ENCODE assay signal across 8 cellular contexts in genomic region chr15:76340802-76341365, GRCh38. TPM values are rescaled to one million over a fixed set of nuclear protein-coding genes. Genes with fewer than 3 reads are reported as not detected.
A peak's percentile ranks its signal among the peaks of the same experiment; 100 is the strongest.
DNase-seq lines count a peak whose midpoint lies in the region; ATAC-seq, FAIRE-seq and TF ChIP-seq lines count a peak whose summit lies in the region.
"Had no signal": no experiment of that assay in that cellular context is flagged by ENCODE, and none has a peak within 500 bp of the region (broad histone marks: within the 10 kb centered on the region; RNA-seq: fewer than 3 reads in every experiment).

No MANE protein-coding gene starts in this region.

- H2AFZ ChIP-seq in endothelial cell of umbilical vein (ENCODE audit: low read depth, low read length) = no peak overlapping the region

- dilution Hi-C loops in endothelial cell of umbilical vein (cut with MboI; ENCODE audit: extremely low pct_ligation_motif_present, low sequenced_read_pairs) = no loop called here

- H3K79me2 ChIP-seq in endothelial cell of umbilical vein (ENCODE audit: control insufficient read depth, insufficient read depth, low read length) = no peaks in the 10 kb centered on the region

- H3K4me2 ChIP-seq in endothelial cell of umbilical vein (ENCODE audit: insufficient read depth, low read length) = no peak overlapping the region

- intact Hi-C loops in endothelial cell of umbilical vein (cut with micrococcal nuclease) = loop anchor here (1.0 to 10.0 kb wide), 2 partner anchors 30 to 524 kb away; partner anchors contain the start of gene ETFA
- intact Hi-C loops in pancreas (cut with DNase I) = no loop called here

- POLR2A ChIA-PET in endothelial cell of umbilical vein (lab: Charles Lee) = no interaction called here

- H3K36me3 Mint-ChIP-seq in T-helper 1 cell treated with Interleukin-12 subunit alpha and Interleukin-12 subunit beta and Interleukin-4 antibody, amounts not matched to agents 30 μg/mL and 1 μg/mL, for 36 hours (ENCODE audit: low read depth) = peaks cover 16% of the 10 kb centered on the region

- no peak overlapping the region for H3K27ac ChIP-seq in endothelial cell of umbilical vein (ENCODE audit: insufficient read depth, low read depth, low read length)
- no peak overlapping the region for H3K27ac ChIP-seq in pancreas

- in situ Hi-C loops in GM13976 (cut with MboI; ENCODE audit: low sequenced_read_pairs, unreplicated experiment) = no loop called here

- peak; percentile 68 to 77 (median 72) for ATAC-seq in pancreas
- no peak for ATAC-seq in GM21786 (IDR thresholded peaks at IDR 0.05; ENCODE audit: unreplicated experiment)

- no peaks in the 10 kb centered on the region for H3K36me3 ChIP-seq in endothelial cell of umbilical vein (ENCODE audit: control insufficient read depth in 2 of 2, extremely low read depth in 1 of 2, insufficient read depth in 2 of 2, low read length in 2 of 2)
- no peaks in the 10 kb centered on the region for H3K36me3 ChIP-seq in pancreas

- peaks cover 85 to 100% of the 10 kb centered on the region in 2 experiments for H3K27me3 ChIP-seq in endothelial cell of umbilical vein (ENCODE audit: control insufficient read depth in 2 of 2, insufficient read depth in 2 of 2, low read length in 2 of 2)
- peaks cover 18 to 77% (median 31%) of the 10 kb centered on the region in 4 donors for H3K27me3 ChIP-seq in pancreas

- peaks cover 44% of the 10 kb centered on the region for H3K4me1 Mint-ChIP-seq in T-helper 1 cell treated with Interleukin-12 subunit alpha and Interleukin-12 subunit beta and Interleukin-4 antibody, amounts not matched to agents 30 μg/mL and 1 μg/mL, for 36 hours (ENCODE audit: low read depth)

- no TSS peak for BruUV-seq in endothelial cell of umbilical vein (replicated peaks; lab: Mats Ljungman, UMichigan)

- no peak overlapping the region for H3K4me3 ChIP-seq in endothelial cell of umbilical vein (replicated peaks in 1 of 3; ENCODE audit: insufficient read depth in 1 of 3, low read depth in 1 of 3, low read length in 3 of 3)
- peak overlapping the region in 3 of 4 donors; percentile 14 to 45 (median 37) for H3K4me3 ChIP-seq in pancreas

- no peak for TF ChIP-seq POLR2A in endothelial cell of umbilical vein (IDR thresholded peaks at IDR 0.05; ENCODE audit: low read depth, low read length)

- WGBS in pancreas, 2 donors = 4 to 9% methylated on average over 33 to 35 of the region's 35 CpGs

- H3K9ac ChIP-seq in endothelial cell of umbilical vein (replicated peaks; ENCODE audit: extremely low read depth, insufficient read depth, low read length) = no peak overlapping the region

- CTCF ChIA-PET in endothelial cell of umbilical vein (lab: Charles Lee) = interaction anchor here (1.6 kb wide), 1 partner anchor 150 kb away, joined by 4 read pairs; no protein-coding TSS in a partner anchor

- H3K4me3 Mint-ChIP-seq in T-helper 1 cell treated with Interleukin-12 subunit alpha and Interleukin-12 subunit beta and Interleukin-4 antibody, amounts not matched to agents 30 μg/mL and 1 μg/mL, for 36 hours = peak overlapping the region; percentile 81

- H3K9me3 ChIP-seq in endothelial cell of umbilical vein (replicated peaks; ENCODE audit: control insufficient read depth, insufficient read depth, low read length) (no peaks in the 10 kb centered on the region), pancreas (no peaks in the 10 kb centered on the region)

- H3K27me3 Mint-ChIP-seq in T-helper 1 cell treated with Interleukin-12 subunit alpha and Interleukin-12 subunit beta and Interleukin-4 antibody, amounts not matched to agents 30 μg/mL and 1 μg/mL, for 36 hours (ENCODE audit: low read depth) = peaks cover 80% of the 10 kb centered on the region

- H3K9me3 Mint-ChIP-seq in T-helper 1 cell treated with Interleukin-12 subunit alpha and Interleukin-12 subunit beta and Interleukin-4 antibody, amounts not matched to agents 30 μg/mL and 1 μg/mL, for 36 hours = no peaks in the 10 kb centered on the region

- FAIRE-seq in endothelial cell of umbilical vein (lab: Jason Lieb, UNC) (no peak), pancreas (lab: Jason Lieb, UNC) (no peak)

- TF ChIP-seq CTCF in GM13976 (IDR thresholded peaks at IDR 0.05; ENCODE audit: borderline replicate concordance, control extremely low read depth, extremely low read depth, insufficient read depth, missing control alignments) (peak; percentile 46), endothelial cell of umbilical vein (IDR thresholded peaks at IDR 0.05; ENCODE audit: extremely low read depth in 1 of 2, insufficient read depth in 1 of 2, low read depth in 1 of 2, low read length in 2 of 2) (peak in 1 of 2 donors; percentile 60), pancreas (IDR thresholded peaks at IDR 0.05) (no peak)

- no peaks in the 10 kb centered on the region for H3K9me1 ChIP-seq in endothelial cell of umbilical vein (replicated peaks; ENCODE audit: control insufficient read depth, extremely low read depth, insufficient read depth, low read length)

- H4K20me1 ChIP-seq in endothelial cell of umbilical vein (replicated peaks; ENCODE audit: control insufficient read depth, extremely low read depth, insufficient read depth, low read length) = no peaks in the 10 kb centered on the region

- H3K4me1 ChIP-seq in endothelial cell of umbilical vein (ENCODE audit: control insufficient read depth, extremely low read depth, insufficient read depth, low read length) (peaks cover 17% of the 10 kb centered on the region), pancreas (peaks cover 0 to 36% (median 0%) of the 10 kb centered on the region in 3 donors)

- DNase-seq in GM13976 (ENCODE audit: low spot score) = peak; percentile 70
- no peak for DNase-seq in endothelial cell of umbilical vein (ENCODE audit: low read depth, low spot score)
- DNase-seq in pancreas = peak in 5 of 6 donors; percentile 29 to 86 (median 51)
- no peak for DNase-seq in NCI-H2029 (lab: John Stamatoyannopoulos, UW)
- no peak for DNase-seq in cerebellar cortex (ENCODE audit: low spot score)

- no peak overlapping the region for H3K27ac Mint-ChIP-seq in T-helper 1 cell treated with Interleukin-12 subunit alpha and Interleukin-12 subunit beta and Interleukin-4 antibody, amounts not matched to agents 30 μg/mL and 1 μg/mL, for 36 hours

TF ChIP-seq in endothelial cell of umbilical vein, 7 proteins besides CTCF, POLR2A, EP300 and RAD21:
- TF ChIP-seq EZH2 (IDR thresholded peaks at IDR 0.05; ENCODE audit: borderline replicate concordance, low read depth, low read length, severe bottlenecking) = peak; percentile 98
- no peak for TF ChIP-seq FOS (IDR thresholded peaks at IDR 0.05; ENCODE audit: borderline replicate concordance, insufficient read depth, low read length)

RNA-seq across cellular contexts. Expression of gene ISL2, which starts 4.3 kb away (rescaled TPM):
- not detected in 2 replicates for total RNA-seq in endothelial cell of umbilical vein
- polyA plus RNA-seq in endothelial cell of umbilical vein = 0.05 and 0.10 TPM in 2 replicates
- polyA plus RNA-seq in endothelial cell of umbilical vein (2011; cell fraction: cytosol; rRNA removed) = 0.06 TPM in 1 of 2 replicates, not detected in the other
- 0.34 TPM in 1 of 2 replicates, not detected in the other for polyA plus RNA-seq in endothelial cell of umbilical vein (2011; cell fraction: nucleus; rRNA removed)
- not detected in 2 replicates for polyA plus RNA-seq in endothelial cell of umbilical vein (2012)
- polyA minus RNA-seq in endothelial cell of umbilical vein = 0.11 TPM in 1 of 2 replicates, not detected in the other
- 4.2 TPM for polyA minus RNA-seq in endothelial cell of umbilical vein (2011; cell fraction: cytosol; rRNA and poly(A)+ RNA removed)
- polyA minus RNA-seq in endothelial cell of umbilical vein (2011; cell fraction: nucleus; rRNA and poly(A)+ RNA removed) = not detected in 2 replicates
- total RNA-seq in pancreas = under 1 TPM in 1 of 6 donors, not detected in 5; 0.41 TPM
- polyA plus RNA-seq in pancreas = under 1 TPM; 0.11 to 0.16 TPM
- total RNA-seq: lower leg skin had no signal

RNA-seq across cellular contexts. Expression of gene ETFA, which starts 29.6 kb away (rescaled TPM):
- total RNA-seq in endothelial cell of umbilical vein (116 and 123 TPM in 2 replicates), pancreas (10 to 100 TPM; 35.6 to 51.2 (median 42.6) TPM)
- polyA plus RNA-seq in endothelial cell of umbilical vein (75.8 and 102 TPM in 2 replicates), pancreas (10 to 100 TPM; 27.5 to 44.1 TPM)
- 137 and 154 TPM in 2 replicates for polyA plus RNA-seq in endothelial cell of umbilical vein (2011; cell fraction: cytosol; rRNA removed)
- 85.8 and 105 TPM in 2 replicates for polyA plus RNA-seq in endothelial cell of umbilical vein (2011; cell fraction: nucleus; rRNA removed)
- polyA plus RNA-seq in endothelial cell of umbilical vein (2012) = 162 and 177 TPM in 2 replicates
- polyA minus RNA-seq in endothelial cell of umbilical vein = 93.1 and 110 TPM in 2 replicates
- 143 TPM for polyA minus RNA-seq in endothelial cell of umbilical vein (2011; cell fraction: cytosol; rRNA and poly(A)+ RNA removed)
- polyA minus RNA-seq in endothelial cell of umbilical vein (2011; cell fraction: nucleus; rRNA and poly(A)+ RNA removed) = 45.3 and 59.5 TPM in 2 replicates

Comparison
In these comparisons a context has a peak if more than half of its experiments do, and no peak if none do; other contexts are left out.
1. DNase-seq: peak in GM13976 (single experiment) and pancreas (5 of 6); none in endothelial cell of umbilical vein (single experiment), NCI-H2029 (single experiment) and cerebellar cortex (single experiment).
2. H3K4me3 ChIP-seq: peak in pancreas (3 of 4); none in endothelial cell of umbilical vein (0 of 3).